In genomic region chr2:152046940-152047339, GRCh38 we compare ENCODE assay signal across 11 cellular contexts. TPM values are rescaled to one million over a fixed set of nuclear protein-coding genes. Genes with fewer than 3 reads are reported as not detected.
A peak's percentile ranks its signal among the peaks of the same experiment; 100 is the strongest.
DNase-seq lines count a peak whose midpoint lies in the region; ATAC-seq and TF ChIP-seq lines count a peak whose summit lies in the region.
"Had no signal": no experiment of that assay in that cellular context is flagged by ENCODE, and none has a peak within 500 bp of the region (broad histone marks: within the 10 kb centered on the region; RNA-seq: fewer than 3 reads in every experiment).

No MANE protein-coding gene starts in this region.

- no peaks in the 10 kb centered on the region for H3K27me3 Mint-ChIP-seq in dendritic cell treated with granulocyte-macrophage colony-stimulating factor and Interleukin-4, amounts not matched to agents 40 ng/mL and 50 ng/mL, for 4 days

- TF ChIP-seq CTCF in lower leg skin (IDR thresholded peaks at IDR 0.05) = no peak

- 51 to 61% methylated on average over 4 of the region's 4 CpGs for WGBS in lower leg skin, 2 donors

- H3K9me3 ChIP-seq in MG63 = no peaks in the 10 kb centered on the region
- H3K9me3 ChIP-seq: prostate gland had no signal

- H3K4me1 Mint-ChIP-seq in dendritic cell treated with granulocyte-macrophage colony-stimulating factor and Interleukin-4, amounts not matched to agents 40 ng/mL and 50 ng/mL, for 4 days (ENCODE audit: low read depth) = peaks cover 86% of the 10 kb centered on the region

- H3K36me3 Mint-ChIP-seq in dendritic cell treated with granulocyte-macrophage colony-stimulating factor and Interleukin-4, amounts not matched to agents 40 ng/mL and 50 ng/mL, for 4 days (ENCODE audit: low read depth) = no peaks in the 10 kb centered on the region

- peaks cover 18% of the 10 kb centered on the region for H3K27me3 ChIP-seq in MG63

- H3K4me3 ChIP-seq in lower leg skin (ENCODE audit: low read depth, poor library complexity, severe bottlenecking) = no peak overlapping the region
- H3K4me3 ChIP-seq in MG63 = no peak overlapping the region
- H3K4me3 ChIP-seq: prostate gland had no signal

- no peaks in the 10 kb centered on the region for H3K9me3 Mint-ChIP-seq in dendritic cell treated with granulocyte-macrophage colony-stimulating factor and Interleukin-4, amounts not matched to agents 40 ng/mL and 50 ng/mL, for 4 days
- H3K9me3 Mint-ChIP-seq: activated CD8-positive, alpha-beta T cell treated with anti-CD3 and anti-CD28 coated beads for 36 hours had no signal

- H3K4me3 Mint-ChIP-seq in dendritic cell treated with granulocyte-macrophage colony-stimulating factor and Interleukin-4, amounts not matched to agents 40 ng/mL and 50 ng/mL, for 4 days = no peak overlapping the region
- H3K4me3 Mint-ChIP-seq: activated CD8-positive, alpha-beta T cell treated with anti-CD3 and anti-CD28 coated beads for 36 hours had no signal

- no peak for TF ChIP-seq POLR2A in lower leg skin (IDR thresholded peaks at IDR 0.05)

- intact Hi-C loops in dendritic cell treated with granulocyte-macrophage colony-stimulating factor and Interleukin-4, amounts not matched to agents 40 ng/mL and 50 ng/mL, for 4 days (cut with micrococcal nuclease) = loop anchor here (5.0 kb wide), 1 partner anchor 50 kb away; the partner anchor contains the start of gene CACNB4
- intact Hi-C loops in lower leg skin (cut with DNase I; ENCODE audit: low total_unique reads) = loop anchor here (10.0 kb wide), 1 partner anchor 1468 kb away; no protein-coding TSS in a partner anchor

- DNase-seq in NCI-H1436 (lab: John Stamatoyannopoulos, UW) (no peak), AG08395 (ENCODE audit: low spot score) (no peak), lower leg skin (ENCODE audit: low spot score in 2 of 2) (no peak), MG63 (no peak)
- DNase-seq: activated CD8-positive, alpha-beta T cell treated with anti-CD3 and anti-CD28 coated beads for 36 hours; SHP77 treated with DMSO at 0.1 percent for 48 hours had no signal

- no peaks in the 10 kb centered on the region for H3K36me3 ChIP-seq in MG63
- H3K36me3 ChIP-seq: prostate gland had no signal

- peak; percentile 60 for ATAC-seq in GM18861 (IDR thresholded peaks at IDR 0.05; ENCODE audit: unreplicated experiment)
- ATAC-seq in GM21576 (IDR thresholded peaks at IDR 0.05; ENCODE audit: unreplicated experiment) = peak; percentile 77
- ATAC-seq in HG03175 (IDR thresholded peaks at IDR 0.05; ENCODE audit: unreplicated experiment) = peak; percentile 72
- ATAC-seq: activated CD8-positive, alpha-beta T cell treated with anti-CD3 and anti-CD28 coated beads for 36 hours had no signal

- peak overlapping the region; percentile 72 for H3K27ac Mint-ChIP-seq in dendritic cell treated with granulocyte-macrophage colony-stimulating factor and Interleukin-4, amounts not matched to agents 40 ng/mL and 50 ng/mL, for 4 days
- H3K27ac Mint-ChIP-seq: activated CD8-positive, alpha-beta T cell treated with anti-CD3 and anti-CD28 coated beads for 36 hours had no signal

RNA-seq across cellular contexts. Expression of gene CACNB4, which starts 51.9 kb away (rescaled TPM):
- 1 to 10 TPM; 2.4 to 6.3 (median 3.5) TPM for total RNA-seq in lower leg skin
- not detected in 2 replicates for total RNA-seq in MG63 (2014; rRNA removed; shearing (Covaris generic); ENCODE audit: low replicate concordance)
